16 cellular contexts compared by ENCODE assay signal in genomic region chr3:105347625-105348302, GRCh38. TPM values are rescaled to one million over a fixed set of nuclear protein-coding genes. Genes with fewer than 3 reads are reported as not detected.
DNase-seq lines count a peak whose midpoint lies in the region; ATAC-seq and TF ChIP-seq lines count a peak whose summit lies in the region.
"Had no signal": no experiment of that assay in that cellular context is flagged by ENCODE, and none has a peak within 500 bp of the region (broad histone marks: within the 10 kb centered on the region; RNA-seq: fewer than 3 reads in every experiment).

No MANE protein-coding gene starts in this region.

- no peaks in the 10 kb centered on the region for H3K9me3 ChIP-seq in BE2C
- H3K9me3 ChIP-seq: upper lobe of right lung had no signal

- H3K4me3 ChIP-seq in BE2C (ENCODE audit: low read depth, low read length) = no peak overlapping the region
- H3K4me3 ChIP-seq: upper lobe of right lung had no signal

- H3K36me3 ChIP-seq in BE2C = no peaks in the 10 kb centered on the region
- H3K36me3 ChIP-seq: upper lobe of right lung had no signal

- ATAC-seq in GM18519 (IDR thresholded peaks at IDR 0.05; ENCODE audit: low FRiP score, unreplicated experiment) (peak; percentile 73), GM21423 (IDR thresholded peaks at IDR 0.05; ENCODE audit: unreplicated experiment) (peak; percentile 81), HG02885 (IDR thresholded peaks at IDR 0.05; ENCODE audit: poor library complexity, unreplicated experiment) (peak; percentile 94), HG03521 (IDR thresholded peaks at IDR 0.05; ENCODE audit: unreplicated experiment) (peak; percentile 80), omental fat pad (ENCODE audit: low FRiP score) (no peak)
- ATAC-seq: activated T-cell treated with anti-CD3 and anti-CD28 coated beads, Interleukin-2, amount 50 U/mL, for 72 hours had no signal

- H3K27me3 ChIP-seq in BE2C = no peaks in the 10 kb centered on the region
- H3K27me3 ChIP-seq: upper lobe of right lung had no signal

- DNase-seq in SHP77 (lab: John Stamatoyannopoulos, UW) = no peak
- DNase-seq in omental fat pad (ENCODE audit: low spot score) = no peak
- no peak for DNase-seq in BE2C
- no peak for DNase-seq in NCI-H345 treated with DMSO at 0.1 percent for 48 hours (lab: John Stamatoyannopoulos, UW; ENCODE audit: unreplicated experiment)
- DNase-seq: activated CD4-positive, alpha-beta T cell treated with anti-CD3 and anti-CD28 coated beads, Interleukin-2, amount 10 ng/mL, durations not matched to agents 7 days and 5 days; activated T-cell treated with anti-CD3 and anti-CD28 coated beads, Interleukin-2, amount 50 U/mL, for 72 hours; head of caudate nucleus; NCI-H187 treated with DMSO at 0.1 percent for 48 hours; NCI-H526 treated with DMSO at 0.1 percent for 48 hours; stimulated activated CD4-positive, alpha-beta T cell treated with anti-CD3 and anti-CD28 coated beads, Interleukin-2, amount 100 ng/mL, for 24 hours; T-helper 1 cell; upper lobe of right lung had no signal

- peaks cover 13% of the 10 kb centered on the region for H3K4me1 ChIP-seq in BE2C
- H3K4me1 ChIP-seq: upper lobe of right lung had no signal

- no peak for TF ChIP-seq CTCF in omental fat pad (IDR thresholded peaks at IDR 0.05)
- TF ChIP-seq CTCF in BE2C (IDR thresholded peaks at IDR 0.05; ENCODE audit: low read depth, low read length) = no peak

RNA-seq across cellular contexts. Expression of gene ALCAM, which starts 18.9 kb away (rescaled TPM):
- total RNA-seq in omental fat pad = 10 to 100 TPM in 2 of 4 donors, 1 to 10 TPM in 2; 8.0 to 98.4 (median 11.4) TPM
- 67.4 TPM for polyA plus RNA-seq in BE2C (2012; ENCODE audit: insufficient read depth, insufficient read length, low read depth)
